ENCODE assay signal across 17 cellular contexts in genomic region chr3:122992628-122993570, GRCh38. TPM values are rescaled to one million over a fixed set of nuclear protein-coding genes. Genes with fewer than 3 reads are reported as not detected.
DNase-seq lines count a peak whose midpoint lies in the region; ATAC-seq and TF ChIP-seq lines count a peak whose summit lies in the region.
"Had no signal": no experiment of that assay in that cellular context is flagged by ENCODE, and none has a peak within 500 bp of the region (broad histone marks: within the 10 kb centered on the region; RNA-seq: fewer than 3 reads in every experiment).

No MANE protein-coding gene starts in this region.

- H3K4me3 ChIP-seq in endodermal cell (ENCODE audit: low read length): no peak overlapping the region
- H3K4me3 ChIP-seq in neural progenitor cell: no peak overlapping the region
- H3K4me3 ChIP-seq: adrenal gland, hepatocyte had no signal

- H3K27me3 ChIP-seq in endodermal cell (ENCODE audit: control insufficient read depth, insufficient read depth, low read length, poor library complexity, severe bottlenecking): no peaks in the 10 kb centered on the region
- no peaks in the 10 kb centered on the region for H3K27me3 ChIP-seq in neural progenitor cell

- H3K9me3 Mint-ChIP-seq in endodermal cell (no peaks in the 10 kb centered on the region), neural progenitor cell (peaks cover 2% of the 10 kb centered on the region)
- no peaks in the 10 kb centered on the region for H3K9me3 Mint-ChIP-seq in activated T-cell treated with anti-CD3 and anti-CD28 coated beads, Interleukin-2, amount 50 U/mL, for 24 hours
- H3K9me3 Mint-ChIP-seq: stimulated activated naive CD8-positive, alpha-beta T cell treated with anti-CD3 and anti-CD28 coated beads, Interleukin-15, Interleukin-2, amounts not matched to agents 100 ng/mL and 50 ng/mL, for 24 hours had no signal

- no peaks in the 10 kb centered on the region for H3K79me2 ChIP-seq in neural progenitor cell (ENCODE audit: low read depth)
- H3K79me2 ChIP-seq: hepatocyte had no signal

- H3K27ac ChIP-seq in endodermal cell (ENCODE audit: low read depth, low read length) (peak overlapping the region; percentile 89), neural progenitor cell (no peak overlapping the region)
- H3K27ac ChIP-seq: adrenal gland, C4-2B, hepatocyte had no signal

- peaks cover 7% of the 10 kb centered on the region for H4K20me1 ChIP-seq in neural progenitor cell (ENCODE audit: low read depth)

- H2AFZ ChIP-seq in neural progenitor cell (replicated peaks): no peak overlapping the region
- H2AFZ ChIP-seq: hepatocyte had no signal

- peaks cover 55% of the 10 kb centered on the region for H3K4me1 Mint-ChIP-seq in endodermal cell
- H3K4me1 Mint-ChIP-seq in neural progenitor cell: peaks cover 81% of the 10 kb centered on the region
- no peaks in the 10 kb centered on the region for H3K4me1 Mint-ChIP-seq in activated T-cell treated with anti-CD3 and anti-CD28 coated beads, Interleukin-2, amount 50 U/mL, for 24 hours (ENCODE audit: low read depth)

- peak; percentile 70 for DNase-seq in DMS 273 treated with DMSO at 0.1 percent for 48 hours (lab: John Stamatoyannopoulos, UW)
- DNase-seq in NCI-H524 (lab: John Stamatoyannopoulos, UW): peak; percentile 85 to 87
- no peak for DNase-seq in endodermal cell
- DNase-seq in neural progenitor cell (ENCODE audit: low spot score): peak; percentile 60
- DNase-seq in SHP77 treated with DMSO at 0.1 percent for 48 hours (lab: John Stamatoyannopoulos, UW): no peak
- no peak for DNase-seq in COLO829 (ENCODE audit: low spot score)
- no peak for DNase-seq in activated T-cell treated with anti-CD3 and anti-CD28 coated beads, Interleukin-2, amount 50 U/mL, for 24 hours
- DNase-seq: activated T-cell treated with anti-CD3 and anti-CD28 coated beads for 4 hours; effector memory CD4-positive, alpha-beta T cell; GF-D8; mesenchymal stem cell; NCI-H2081 had no signal

- ATAC-seq in GM18519 (IDR thresholded peaks at IDR 0.05; ENCODE audit: low FRiP score, unreplicated experiment): no peak

- no peak for TF ChIP-seq CTCF in endodermal cell (conservative IDR thresholded peaks at IDR 0.05)
- no peak for TF ChIP-seq CTCF in neural progenitor cell (IDR thresholded peaks at IDR 0.05)

- 74 to 84% methylated on average over 12 to 19 of the region's 19 CpGs for WGBS in endodermal cell (ENCODE audit: insufficient coverage in 1 of 2, insufficient read length in 1 of 2), 2 experiments

- H3K27ac Mint-ChIP-seq in endodermal cell: no peak overlapping the region
- H3K27ac Mint-ChIP-seq in neural progenitor cell: peak overlapping the region; percentile 96
- no peak overlapping the region for H3K27ac Mint-ChIP-seq in activated T-cell treated with anti-CD3 and anti-CD28 coated beads, Interleukin-2, amount 50 U/mL, for 24 hours
- H3K27ac Mint-ChIP-seq: stimulated activated naive CD8-positive, alpha-beta T cell treated with anti-CD3 and anti-CD28 coated beads, Interleukin-15, Interleukin-2, amounts not matched to agents 100 ng/mL and 50 ng/mL, for 24 hours had no signal

- H3K4me2 ChIP-seq in neural progenitor cell: peak overlapping the region; percentile 63
- H3K4me2 ChIP-seq: hepatocyte had no signal

- peaks cover 20% of the 10 kb centered on the region for H3K4me1 ChIP-seq in endodermal cell (ENCODE audit: control insufficient read depth, insufficient read depth, low read length)
- H3K4me1 ChIP-seq in neural progenitor cell: peaks cover 47% of the 10 kb centered on the region
- H3K4me1 ChIP-seq: adrenal gland had no signal

- H3K27me3 Mint-ChIP-seq in endodermal cell (ENCODE audit: insufficient read depth): peaks cover 22% of the 10 kb centered on the region
- H3K27me3 Mint-ChIP-seq in neural progenitor cell (ENCODE audit: insufficient read depth, low read depth): peaks cover 2% of the 10 kb centered on the region
- H3K27me3 Mint-ChIP-seq in activated T-cell treated with anti-CD3 and anti-CD28 coated beads, Interleukin-2, amount 50 U/mL, for 24 hours: peaks cover 54% of the 10 kb centered on the region

- H3K9ac ChIP-seq in endodermal cell (ENCODE audit: extremely low read depth, low read length, poor library complexity, severe bottlenecking) (no peak overlapping the region), neural progenitor cell (no peak overlapping the region)

- H3K36me3 Mint-ChIP-seq in endodermal cell (ENCODE audit: low read depth) (no peaks in the 10 kb centered on the region), neural progenitor cell (peaks cover 9% of the 10 kb centered on the region)
- H3K36me3 Mint-ChIP-seq in activated T-cell treated with anti-CD3 and anti-CD28 coated beads, Interleukin-2, amount 50 U/mL, for 24 hours (ENCODE audit: low read depth): no peaks in the 10 kb centered on the region

- peaks cover 12% of the 10 kb centered on the region for H3F3A ChIP-seq in neural progenitor cell (ENCODE audit: low read depth)

- no peaks in the 10 kb centered on the region for H3K36me3 ChIP-seq in endodermal cell (ENCODE audit: control insufficient read depth, insufficient read depth, low read length)
- H3K36me3 ChIP-seq in neural progenitor cell: no peaks in the 10 kb centered on the region
- H3K36me3 ChIP-seq: adrenal gland had no signal

- H3K4me3 Mint-ChIP-seq in endodermal cell (no peak overlapping the region), neural progenitor cell (peak overlapping the region; percentile 54)
- no peak overlapping the region for H3K4me3 Mint-ChIP-seq in activated T-cell treated with anti-CD3 and anti-CD28 coated beads, Interleukin-2, amount 50 U/mL, for 24 hours
- H3K4me3 Mint-ChIP-seq: stimulated activated naive CD8-positive, alpha-beta T cell treated with anti-CD3 and anti-CD28 coated beads, Interleukin-15, Interleukin-2, amounts not matched to agents 100 ng/mL and 50 ng/mL, for 24 hours had no signal

- H3K9me3 ChIP-seq in endodermal cell (ENCODE audit: control insufficient read depth, low read length) (no peaks in the 10 kb centered on the region), neural progenitor cell (ENCODE audit: low read depth) (no peaks in the 10 kb centered on the region)
- H3K9me3 ChIP-seq: adrenal gland had no signal

RNA-seq across cellular contexts. Expression of gene SEMA5B, which starts 34.7 kb away (rescaled TPM):
- 10 to 100 TPM; 37.3 to 45.8 TPM for total RNA-seq in endodermal cell
- polyA plus RNA-seq in endodermal cell (2013, experiment 1 of 2): 76.1 TPM
- polyA plus RNA-seq in endodermal cell (2013, experiment 2 of 2): 68.4 TPM
- total RNA-seq in neural progenitor cell (ENCODE audit: low replicate concordance): 10.1 and 25.6 TPM in 2 replicates

Comparison
In these comparisons a context has a peak if more than half of its experiments do, and no peak if none do; other contexts are left out.
1. DNase-seq: peak in DMS 273 treated with DMSO at 0.1 percent for 48 hours (single experiment), NCI-H524 (2 of 2) and neural progenitor cell (single experiment); none in endodermal cell (single experiment), SHP77 treated with DMSO at 0.1 percent for 48 hours (single experiment), COLO829 (single experiment) and activated T-cell treated with anti-CD3 and anti-CD28 coated beads, Interleukin-2, amount 50 U/mL, for 24 hours (single experiment).